ENCODE assay signal across 9 cellular contexts in genomic region chr5:152462021-152462721, GRCh38. TPM values are rescaled to one million over a fixed set of nuclear protein-coding genes. Genes with fewer than 3 reads are reported as not detected.
A peak's percentile ranks its signal among the peaks of the same experiment; 100 is the strongest.
DNase-seq lines count a peak whose midpoint lies in the region; ATAC-seq, FAIRE-seq and TF ChIP-seq lines count a peak whose summit lies in the region.
"Had no signal": no experiment of that assay in that cellular context is flagged by ENCODE, and none has a peak within 500 bp of the region (broad histone marks: within the 10 kb centered on the region; RNA-seq: fewer than 3 reads in every experiment).

No MANE protein-coding gene starts in this region.

- H2BK20ac ChIP-seq in H1 (ENCODE audit: low read length) = no peak overlapping the region

- TF ChIP-seq CTCF in H1 (IDR thresholded peaks at IDR 0.05; ENCODE audit: control extremely low read depth in 1 of 3, insufficient read depth in 1 of 3, low read depth in 1 of 3, low read length in 3 of 3) (peak in 2 of 3 experiments; percentile 10 to 64; a peak in 1 of 4 replicates), stomach (IDR thresholded peaks at IDR 0.05) (no peak)

- H4K5ac ChIP-seq in H1 (ENCODE audit: insufficient read length, low read depth, low read length) = no peak overlapping the region

- no peak overlapping the region for H3K4me2 ChIP-seq in H1 (ENCODE audit: insufficient read depth in 1 of 2, low read depth in 2 of 2, low read length in 2 of 2)

- ATAC-seq in GM19455 (IDR thresholded peaks at IDR 0.05; ENCODE audit: unreplicated experiment) = peak; percentile 87
- ATAC-seq in HG03103 (IDR thresholded peaks at IDR 0.05; ENCODE audit: low read depth, unreplicated experiment) = peak; percentile 85

- no peak overlapping the region for H2BK120ac ChIP-seq in H1 (replicated peaks; ENCODE audit: low read depth, low read length)

- no peak overlapping the region for H3K4ac ChIP-seq in H1 (replicated peaks; ENCODE audit: insufficient read length, low read depth, low read length)

- no peaks in the 10 kb centered on the region; a peak in 1 of 7 replicates for H3K27me3 ChIP-seq in H1 (replicated peaks in 1 of 4; ENCODE audit: control insufficient read depth in 3 of 4, extremely low read depth in 1 of 4, insufficient read depth in 3 of 4, low read length in 3 of 4)
- H3K27me3 ChIP-seq in stomach = no peaks in the 10 kb centered on the region

- peak; percentile 82 for DNase-seq in DMS53 (lab: John Stamatoyannopoulos, UW)
- DNase-seq in H1 (ENCODE audit: low read depth in 1 of 2, low spot score in 2 of 2) = no peak
- no peak for DNase-seq in NCI-H1436 (lab: John Stamatoyannopoulos, UW)
- DNase-seq in NCI-H1930 (lab: John Stamatoyannopoulos, UW) = no peak
- DNase-seq in NCI-H2081 treated with DMSO at 0.1 percent for 48 hours (lab: John Stamatoyannopoulos, UW) = no peak
- no peak for DNase-seq in stomach

- H3K9ac ChIP-seq in H1 (replicated peaks in 1 of 4; ENCODE audit: extremely low read depth in 1 of 4, low read depth in 3 of 4, low read length in 3 of 4) = no peak overlapping the region

- no peak overlapping the region for H3K18ac ChIP-seq in H1 (ENCODE audit: extremely low read depth, low read length)

- TF ChIP-seq EP300 in H1 (IDR thresholded peaks at IDR 0.05; ENCODE audit: borderline replicate concordance in 1 of 2, low read depth in 2 of 2, low read length in 2 of 2) = no peak
- no peak for TF ChIP-seq EP300 in stomach (IDR thresholded peaks at IDR 0.05)

- intact Hi-C loops in stomach (cut with DNase I; ENCODE audit: low total_unique reads) = no loop called here

- H3K14ac ChIP-seq in H1 (ENCODE audit: insufficient read length) = no peak overlapping the region

- H3K36me3 ChIP-seq in H1 (ENCODE audit: control insufficient read depth in 2 of 4, insufficient read depth in 4 of 4, low read length in 3 of 4) (no peaks in the 10 kb centered on the region), stomach (no peaks in the 10 kb centered on the region)

- 52% methylated on average over 4 of the region's 4 CpGs; no CpG with 5 or more reads in 1 of the 2 experiments for WGBS in H1 (ENCODE audit: extremely low coverage in 1 of 2, insufficient coverage in 1 of 2, insufficient read length in 1 of 2, insufficient replicate concordance in 2 of 2, low coverage in 1 of 2, low lambda C conversion rate in 2 of 2, missing lambda C conversion rate in 1 of 2), 2 experiments
- 36 to 86% (median 83%) methylated on average over 4 of the region's 4 CpGs for WGBS in stomach, 5 donors

- no peak overlapping the region for H3K56ac ChIP-seq in H1 (replicated peaks; ENCODE audit: insufficient read length, low read depth, low read length)

- H2BK5ac ChIP-seq in H1 (ENCODE audit: low read depth, low read length) = no peak overlapping the region

- H2BK12ac ChIP-seq in H1 (ENCODE audit: low read depth, low read length) = no peak overlapping the region

- CTCF ChIA-PET in H1 (lab: Charles Lee; ENCODE audit: partially characterized antibody) = interaction anchor here (0.9 to 1.9 kb wide), 9 partner anchors 8 to 638 kb away, joined by 3 to 7 read pairs (median 3); no protein-coding TSS in a partner anchor

- no peak overlapping the region for H3K23ac ChIP-seq in H1 (ENCODE audit: insufficient read length)

- H3K27ac ChIP-seq in H1 (ENCODE audit: low read depth, low read length) (no peak overlapping the region), stomach (no peak overlapping the region)

- TF ChIP-seq POLR2A in H1 (IDR thresholded peaks at IDR 0.05; ENCODE audit: control extremely low read depth in 1 of 2, low read depth in 2 of 2, low read length in 2 of 2) (no peak), stomach (IDR thresholded peaks at IDR 0.05) (no peak)

- H3K4me1 ChIP-seq in H1 (replicated peaks in 1 of 4; ENCODE audit: control insufficient read depth in 3 of 4, insufficient read depth in 4 of 4, low read length in 3 of 4) = no peaks in the 10 kb centered on the region
- peaks cover 0 to 4% (median 0%) of the 10 kb centered on the region in 4 donors for H3K4me1 ChIP-seq in stomach

- FAIRE-seq in H1 (lab: Jason Lieb, UNC) = peak; percentile 52
- FAIRE-seq: TTC549 had no signal

- no peaks in the 10 kb centered on the region for H3K23me2 ChIP-seq in H1 (ENCODE audit: low read depth, low read length)

- no peaks in the 10 kb centered on the region for H3K9me3 ChIP-seq in H1 (ENCODE audit: insufficient read depth in 2 of 2, low read depth in 1 of 2, low read length in 1 of 2)
- H3K9me3 ChIP-seq in stomach = no peaks in the 10 kb centered on the region

- TF ChIP-seq RAD21 in H1 (IDR thresholded peaks at IDR 0.05 in 1 of 2, conservative IDR thresholded peaks at IDR 0.05 in 1 of 2; ENCODE audit: low read depth in 2 of 2, low read length in 2 of 2) = peak; percentile 38 to 45

- no peak overlapping the region for H2BK15ac ChIP-seq in H1 (ENCODE audit: low read length)

- POLR2A ChIA-PET in H1 (lab: Charles Lee; ENCODE audit: partially characterized antibody) = interaction anchor here (0.8 kb wide), 1 partner anchor 637 kb away, joined by 3 read pairs; no protein-coding TSS in a partner anchor

- H3K79me1 ChIP-seq in H1 (ENCODE audit: low read depth, low read length) = no peaks in the 10 kb centered on the region

- no peak overlapping the region for H4K8ac ChIP-seq in H1 (ENCODE audit: extremely low read depth, insufficient read depth, low read length)

- no peaks in the 10 kb centered on the region for H3K79me2 ChIP-seq in H1 (ENCODE audit: control insufficient read depth in 1 of 2, insufficient read depth in 2 of 2, low read length in 2 of 2)

- H4K20me1 ChIP-seq in H1 (replicated peaks in 1 of 2; ENCODE audit: control insufficient read depth in 1 of 2, insufficient read depth in 2 of 2, low read length in 2 of 2) = no peaks in the 10 kb centered on the region

- H2AFZ ChIP-seq in H1 (ENCODE audit: low read length) = peak overlapping the region; percentile 73

- H2AK5ac ChIP-seq in H1 (ENCODE audit: low read depth, low read length) = no peak overlapping the region

- no peak overlapping the region for H4K91ac ChIP-seq in H1 (replicated peaks; ENCODE audit: insufficient read length, low read length)

- H3K4me3 ChIP-seq in H1 (ENCODE audit: extremely low read depth in 1 of 4, insufficient read depth in 2 of 4, low read depth in 3 of 4, low read length in 4 of 4) (no peak overlapping the region), stomach (no peak overlapping the region)

TF ChIP-seq in H1, 55 proteins besides CTCF, POLR2A, EP300 and RAD21:
- no peak for TF ChIP-seq CTBP2 (IDR thresholded peaks at IDR 0.05; ENCODE audit: borderline replicate concordance, insufficient read depth, insufficient read length, low read length)
- no peak for TF ChIP-seq MAFK (IDR thresholded peaks at IDR 0.05; ENCODE audit: low read depth, low read length)
- no peak for TF ChIP-seq CREB1 (IDR thresholded peaks at IDR 0.05)
- TF ChIP-seq KDM4A (IDR thresholded peaks at IDR 0.05; ENCODE audit: low read depth, low read length, severe bottlenecking) = no peak
- no peak for TF ChIP-seq SIX5 (IDR thresholded peaks at IDR 0.05; ENCODE audit: low read depth, low read length)

RNA-seq across cellular contexts. Expression of gene NMUR2, which starts 57.1 kb away (rescaled TPM):
- total RNA-seq in H1 (2021; fragmentation: NEBNext Ultra II Directional; extraction: Animal tissue kit (Norgen Biotek cat#: 25700)) = not detected in 2 replicates
- polyA plus RNA-seq in H1 (2011; rRNA removed) (0.11 and 0.17 TPM in 2 replicates), stomach (not detected)
- polyA plus RNA-seq in H1 (2011; cell fraction: cytosol; rRNA removed) = 0.05 TPM
- polyA plus RNA-seq in H1 (2011; cell fraction: nucleus; rRNA removed) = 0.17 TPM
- polyA plus RNA-seq in H1 (2012, experiment 1 of 2) = 0.08 to 0.23 TPM (median 0.11 TPM) in 3 of 4 replicates, not detected in the other
- polyA plus RNA-seq in H1 (2012, experiment 2 of 2) = not detected
- polyA plus RNA-seq in H1 (2013, experiment 1 of 2) = 0.36 TPM
- polyA plus RNA-seq in H1 (2013, experiment 2 of 2) = 0.20 TPM
- 0.16 TPM in 1 of 2 replicates, not detected in the other for polyA minus RNA-seq in H1 (2011; rRNA and poly(A)+ RNA removed)
- not detected for polyA minus RNA-seq in H1 (2011; cell fraction: cytosol; rRNA and poly(A)+ RNA removed)
- 0.50 TPM for polyA minus RNA-seq in H1 (2011; cell fraction: nucleus; rRNA and poly(A)+ RNA removed)
- total RNA-seq in stomach = under 1 TPM in 1 of 5 donors, not detected in 4; 0.37 TPM

Comparison
In these comparisons a context has a peak if more than half of its experiments do, and no peak if none do; other contexts are left out.
1. CTCF ChIP-seq: peak in H1 (2 of 3); none in stomach (0 of 7).